Comparison of ENCODE assay signal across 18 cellular contexts in genomic region chr12:38889297-38889815, GRCh38. TPM values are rescaled to one million over a fixed set of nuclear protein-coding genes. Genes with fewer than 3 reads are reported as not detected.
A peak's percentile ranks its signal among the peaks of the same experiment; 100 is the strongest.
DNase-seq lines count a peak whose midpoint lies in the region; ATAC-seq, FAIRE-seq and TF ChIP-seq lines count a peak whose summit lies in the region.
"Had no signal": no experiment of that assay in that cellular context is flagged by ENCODE, and none has a peak within 500 bp of the region (broad histone marks: within the 10 kb centered on the region; RNA-seq: fewer than 3 reads in every experiment).

No MANE protein-coding gene starts in this region.

- TF ChIP-seq RAD21 in GM12878 (IDR thresholded peaks at IDR 0.05; ENCODE audit: insufficient read depth, low read depth, low read length), result no peak

- in situ Hi-C loops in GM12878 (cut with MboI), result loop anchor here (25.0 kb wide), 3 partner anchors 102 to 723 kb away; partner anchors contain the start of genes ABCD2 and KIF21A

- no peak for TF ChIP-seq CTCF in GM12878 (IDR thresholded peaks at IDR 0.05 in 2 of 3, conservative IDR thresholded peaks at IDR 0.05 in 1 of 3; ENCODE audit: control insufficient read depth in 2 of 3, extremely low read depth in 1 of 3, insufficient read depth in 1 of 3, low read depth in 3 of 3, low read length in 3 of 3)
- TF ChIP-seq CTCF in endothelial cell of umbilical vein (IDR thresholded peaks at IDR 0.05; ENCODE audit: extremely low read depth in 1 of 2, insufficient read depth in 1 of 2, low read depth in 1 of 2, low read length in 2 of 2), result no peak

- CTCF ChIA-PET in GM12878 (lab: Yijun Ruan, JAX) (no interaction called here), endothelial cell of umbilical vein (lab: Charles Lee) (interaction anchor here (0.9 to 1.0 kb wide), 2 partner anchors 8 to 32 kb away, joined by 3 read pairs; no protein-coding TSS in a partner anchor)

- H3K4me2 ChIP-seq in GM12878 (ENCODE audit: control insufficient read depth, insufficient read depth) (no peak overlapping the region), endothelial cell of umbilical vein (ENCODE audit: insufficient read depth, low read length) (no peak overlapping the region)
- H3K4me2 ChIP-seq: BLaER1 had no signal

- no peaks in the 10 kb centered on the region for H3K4me1 ChIP-seq in GM12878 (ENCODE audit: control insufficient read depth, insufficient read depth, low read length)
- H3K4me1 ChIP-seq in endothelial cell of umbilical vein (ENCODE audit: control insufficient read depth, extremely low read depth, insufficient read depth, low read length), result peaks cover 2% of the 10 kb centered on the region
- H3K4me1 ChIP-seq: BLaER1, HAP-1 had no signal

- BruUV-seq in GM12878 (replicated peaks; lab: Mats Ljungman, UMichigan), result no TSS peak
- no TSS peak for BruUV-seq in endothelial cell of umbilical vein (replicated peaks; lab: Mats Ljungman, UMichigan)

- POLR2A ChIA-PET in GM12878 (lab: Charles Lee) (interaction anchor here (2.7 kb wide), 1 partner anchor 9 kb away, joined by 9 read pairs; no protein-coding TSS in a partner anchor), endothelial cell of umbilical vein (lab: Charles Lee) (no interaction called here)

- H3K27me3 ChIP-seq in GM12878 (replicated peaks in 1 of 2; ENCODE audit: control insufficient read depth in 2 of 2, insufficient read depth in 2 of 2, low read length in 1 of 2) (no peaks in the 10 kb centered on the region), endothelial cell of umbilical vein (ENCODE audit: control insufficient read depth in 2 of 2, insufficient read depth in 2 of 2, low read length in 2 of 2) (no peaks in the 10 kb centered on the region)
- H3K27me3 ChIP-seq: BLaER1 had no signal

- H3K9me3 ChIP-seq in GM12878 (replicated peaks; ENCODE audit: control insufficient read depth, insufficient read depth, low read length) (peaks cover 2% of the 10 kb centered on the region; the same call in 1 of the 3 replicates), endothelial cell of umbilical vein (replicated peaks; ENCODE audit: control insufficient read depth, insufficient read depth, low read length) (no peaks in the 10 kb centered on the region)
- H3K9me3 ChIP-seq: BLaER1, Caco-2, HAP-1 had no signal

- FAIRE-seq in GM12892 (lab: Jason Lieb, UNC) (peak; percentile 57), GM12878 (lab: Jason Lieb, UNC) (no peak), endothelial cell of umbilical vein (lab: Jason Lieb, UNC) (no peak)
- FAIRE-seq: G401.6, GM18507, H54 had no signal

- intact Hi-C loops in GM12878 (cut with micrococcal nuclease; ENCODE audit: unreplicated experiment), result no loop called here
- intact Hi-C loops in endothelial cell of umbilical vein (cut with micrococcal nuclease), result no loop called here

- dilution Hi-C loops in endothelial cell of umbilical vein (cut with MboI; ENCODE audit: extremely low pct_ligation_motif_present, low sequenced_read_pairs), result no loop called here

- DNase-seq in GM12892 (ENCODE audit: insufficient read length), result no peak
- DNase-seq in GM12878 (ENCODE audit: low read depth, low spot score), result no peak
- DNase-seq in endothelial cell of umbilical vein (ENCODE audit: low read depth, low spot score), result no peak
- no peak for DNase-seq in OCI-M1 (lab: John Stamatoyannopoulos, UW)
- DNase-seq: Caco-2; CD4-positive, CD25-positive, alpha-beta regulatory T cell; CD8-positive, alpha-beta T cell; DMS153; DND-41; GOT3 had no signal

- TF ChIP-seq EP300 in GM12878 (IDR thresholded peaks at IDR 0.05; ENCODE audit: borderline replicate concordance in 1 of 2, control insufficient read depth in 1 of 2, low read depth in 2 of 2, low read length in 2 of 2), result no peak

- WGBS in GM12878 (ENCODE audit: insufficient coverage, insufficient replicate concordance, low lambda C conversion rate, missing lambda C conversion rate), result 74% methylated on average over 5 of the region's 5 CpGs

- H3K27ac ChIP-seq in GM12878 (ENCODE audit: control insufficient read depth, insufficient read depth) (no peak overlapping the region), endothelial cell of umbilical vein (ENCODE audit: insufficient read depth, low read depth, low read length) (no peak overlapping the region)
- H3K27ac ChIP-seq: BLaER1, C4-2B had no signal

- H3K4me3 ChIP-seq in GM12878 (no peak overlapping the region), endothelial cell of umbilical vein (replicated peaks in 1 of 3; ENCODE audit: insufficient read depth in 1 of 3, low read depth in 1 of 3, low read length in 3 of 3) (no peak overlapping the region)
- H3K4me3 ChIP-seq: BLaER1, HAP-1 had no signal

- no peak overlapping the region for H2AFZ ChIP-seq in GM12878 (ENCODE audit: control insufficient read depth, low read depth, low read length)
- no peak overlapping the region for H2AFZ ChIP-seq in endothelial cell of umbilical vein (ENCODE audit: low read depth, low read length)

- RAD21 ChIA-PET in GM12878 (lab: Charles Lee; ENCODE audit: unreplicated experiment), result interaction anchor here (14.3 kb wide), 1 partner anchor 11 kb away, joined by 170 read pairs; the partner anchor contains the start of gene CPNE8

- no peak for ATAC-seq in GM12878
- no peak for ATAC-seq in HG02884 (IDR thresholded peaks at IDR 0.05; ENCODE audit: unreplicated experiment)
- no peak for ATAC-seq in GM21423 (IDR thresholded peaks at IDR 0.05; ENCODE audit: unreplicated experiment)
- ATAC-seq: CD8-positive, alpha-beta T cell had no signal

- SMC1A ChIA-PET in GM12878 (lab: Charles Lee; ENCODE audit: uncharacterized antibody, unreplicated experiment), result interaction anchor here (0.9 to 2.0 kb wide), 8 partner anchors 8 to 110 kb away, joined by 3 to 6 read pairs (median 4); partner anchors contain the start of gene CPNE8

- no peaks in the 10 kb centered on the region for H4K20me1 ChIP-seq in GM12878 (ENCODE audit: control insufficient read depth, insufficient read depth)
- no peaks in the 10 kb centered on the region for H4K20me1 ChIP-seq in endothelial cell of umbilical vein (replicated peaks; ENCODE audit: control insufficient read depth, extremely low read depth, insufficient read depth, low read length)
- H4K20me1 ChIP-seq: BLaER1 had no signal

- H3K79me2 ChIP-seq in GM12878 (ENCODE audit: control insufficient read depth, insufficient read depth, low read length), result peaks cover 34% of the 10 kb centered on the region
- peaks cover 7% of the 10 kb centered on the region for H3K79me2 ChIP-seq in endothelial cell of umbilical vein (ENCODE audit: control insufficient read depth, insufficient read depth, low read length)

- no peaks in the 10 kb centered on the region for H3K9me1 ChIP-seq in endothelial cell of umbilical vein (replicated peaks; ENCODE audit: control insufficient read depth, extremely low read depth, insufficient read depth, low read length)

- TF ChIP-seq POLR2A in GM12892 (IDR thresholded peaks at IDR 0.05; ENCODE audit: low read depth, low read length) (no peak), GM12878 (IDR thresholded peaks at IDR 0.05; ENCODE audit: low read depth, low read length) (no peak), endothelial cell of umbilical vein (IDR thresholded peaks at IDR 0.05; ENCODE audit: low read depth, low read length) (no peak)

- no peak overlapping the region for H3K9ac ChIP-seq in GM12878 (ENCODE audit: control insufficient read depth, insufficient read depth, low read length)
- no peak overlapping the region for H3K9ac ChIP-seq in endothelial cell of umbilical vein (replicated peaks; ENCODE audit: extremely low read depth, insufficient read depth, low read length)
- H3K9ac ChIP-seq: BLaER1 had no signal

- H3K36me3 ChIP-seq in GM12878 (ENCODE audit: control insufficient read depth in 2 of 2, insufficient read depth in 2 of 2, low read length in 1 of 2) (no peaks in the 10 kb centered on the region), endothelial cell of umbilical vein (ENCODE audit: control insufficient read depth in 2 of 2, extremely low read depth in 1 of 2, insufficient read depth in 2 of 2, low read length in 2 of 2) (no peaks in the 10 kb centered on the region)
- H3K36me3 ChIP-seq: BLaER1, HAP-1 had no signal

TF ChIP-seq in GM12878, 131 proteins besides CTCF, POLR2A, EP300 and RAD21:
- peak; percentile 53 for TF ChIP-seq ATF7 (IDR thresholded peaks at IDR 0.05; ENCODE audit: low read depth)
- TF ChIP-seq BACH1 (IDR thresholded peaks at IDR 0.05; ENCODE audit: borderline replicate concordance), result no peak
- no peak for TF ChIP-seq MYB (IDR thresholded peaks at IDR 0.05; ENCODE audit: borderline replicate concordance, low read depth, low read length)

TF ChIP-seq in endothelial cell of umbilical vein, 7 proteins besides CTCF, POLR2A, EP300 and RAD21:
- TF ChIP-seq JUN (IDR thresholded peaks at IDR 0.05; ENCODE audit: borderline replicate concordance, insufficient read depth, insufficient read length, low read depth) (peak; percentile 40), MYC (IDR thresholded peaks at IDR 0.05; ENCODE audit: low read depth, low read length) (no peak)
TF ChIP-seq in endothelial cell of umbilical vein: peak in this region for 1.

RNA-seq across cellular contexts. Expression of gene CPNE8, which starts 16.0 kb away (rescaled TPM):
- polyA plus RNA-seq in GM12892 (2012; ENCODE audit: missing spikeins), result 5.9 TPM
- total RNA-seq in GM12878 (2013; cell fraction: nucleolus; rRNA removed), result 85.5 and 97.5 TPM in 2 replicates
- total RNA-seq in GM12878 (2014; rRNA removed), result 15.5 and 20.2 TPM in 2 replicates
- 21.5 and 22.1 TPM in 2 replicates for total RNA-seq in GM12878 (2014; rRNA removed; fragmentation: Illumina TruSeq; extraction: Trizol)
- total RNA-seq in GM12878 (2021), result 17.0 and 18.8 TPM in 2 replicates
- 4.8 TPM for polyA plus RNA-seq in GM12878 (2011; ENCODE audit: low read depth)
- polyA plus RNA-seq in GM12878 (2011; rRNA removed), result 38.4 and 54.0 TPM in 2 replicates
- 11.8 and 12.8 TPM in 2 replicates for polyA plus RNA-seq in GM12878 (2011; cell fraction: cytosol; rRNA removed)
- polyA plus RNA-seq in GM12878 (2011; cell fraction: nucleus; rRNA removed), result 46.7 and 48.9 TPM in 2 replicates
- 8.3 and 9.2 TPM in 2 replicates for polyA plus RNA-seq in GM12878 (2012)
- 15.3 and 20.8 TPM in 2 replicates for polyA plus RNA-seq in GM12878 (2014; fragmentation: Illumina TruSeq; extraction: Trizol)
- 10 to 100 TPM; 13.0 to 24.2 TPM for polyA plus RNA-seq in GM12878 (2014; fragmentation: Nextera tagmentation; extraction: Ambion mirVana)
- polyA plus RNA-seq in GM12878 (2014; rRNA removed), result 9.9 and 11.3 TPM in 2 replicates
- 10 to 100 TPM; 19.1 to 21.1 TPM for polyA plus RNA-seq in GM12878 (2016; fragmentation: Nextera tagmentation; extraction: Ambion mirVana)
- 29.6 and 35.5 TPM in 2 replicates for polyA minus RNA-seq in GM12878 (2011; rRNA and poly(A)+ RNA removed)
- 10.4 and 13.0 TPM in 2 replicates for polyA minus RNA-seq in GM12878 (2011; cell fraction: cytosol; rRNA and poly(A)+ RNA removed)
- polyA minus RNA-seq in GM12878 (2011; cell fraction: nucleus; rRNA and poly(A)+ RNA removed), result 55.9 and 96.4 TPM in 2 replicates
- total RNA-seq in endothelial cell of umbilical vein, result 12.5 and 13.7 TPM in 2 replicates
- polyA plus RNA-seq in endothelial cell of umbilical vein, result 3.2 and 4.4 TPM in 2 replicates
- 2.8 and 3.0 TPM in 2 replicates for polyA plus RNA-seq in endothelial cell of umbilical vein (2011; cell fraction: cytosol; rRNA removed)
- polyA plus RNA-seq in endothelial cell of umbilical vein (2011; cell fraction: nucleus; rRNA removed), result 13.5 and 17.5 TPM in 2 replicates
- polyA plus RNA-seq in endothelial cell of umbilical vein (2012), result 12.0 and 12.8 TPM in 2 replicates
- 5.4 and 11.9 TPM in 2 replicates for polyA minus RNA-seq in endothelial cell of umbilical vein
- 16.4 TPM for polyA minus RNA-seq in endothelial cell of umbilical vein (2011; cell fraction: cytosol; rRNA and poly(A)+ RNA removed)
- polyA minus RNA-seq in endothelial cell of umbilical vein (2011; cell fraction: nucleus; rRNA and poly(A)+ RNA removed), result 22.8 and 33.2 TPM in 2 replicates
